ENCODE assay signal across 20 cellular contexts in the genomic region with DNA sequence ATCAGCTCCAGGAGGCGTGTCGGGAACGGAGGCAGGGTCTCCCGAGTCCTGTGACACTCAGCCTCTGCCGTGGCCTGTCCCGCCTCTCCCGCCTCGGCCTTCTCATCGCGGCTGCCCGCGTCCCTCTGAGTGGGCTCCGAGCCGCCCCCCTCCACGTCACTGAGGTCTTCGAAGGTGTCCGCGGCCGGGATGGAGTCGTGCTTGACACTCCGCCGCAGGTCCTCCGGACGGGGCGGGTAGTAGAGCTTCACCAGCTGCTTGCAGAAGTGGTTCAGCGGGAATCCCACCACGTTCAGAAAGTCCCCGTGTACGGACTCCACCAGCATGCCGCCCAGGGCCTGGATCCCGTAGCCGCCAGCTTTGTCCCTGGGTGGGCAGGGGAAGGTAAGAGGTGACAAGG. TPM values are rescaled to one million over a fixed set of nuclear protein-coding genes. Genes with fewer than 3 reads are reported as not detected.
DNase-seq lines count a peak whose midpoint lies in the region; ATAC-seq and TF ChIP-seq lines count a peak whose summit lies in the region.
"Had no signal": no experiment of that assay in that cellular context is flagged by ENCODE, and none has a peak within 500 bp of the region (broad histone marks: within the 10 kb centered on the region; RNA-seq: fewer than 3 reads in every experiment).

No MANE protein-coding gene starts in this region.

- intact Hi-C loops in activated CD4-positive, alpha-beta T cell treated with anti-CD3 and anti-CD28 coated beads for 36 hours (cut with DNase I, micrococcal nuclease) = no loop called here
- intact Hi-C loops in dorsolateral prefrontal cortex (cut with DNase I) (no loop called here), posterior vena cava (cut with DNase I) (no loop called here)

- no peak overlapping the region for H3K4me3 ChIP-seq in dorsolateral prefrontal cortex
- H3K4me3 ChIP-seq: HAP-1 had no signal

- peaks cover 13% of the 10 kb centered on the region for H3K9me3 Mint-ChIP-seq in activated CD4-positive, alpha-beta T cell treated with anti-CD3 and anti-CD28 coated beads for 36 hours (ENCODE audit: low read depth)

- H3K27me3 Mint-ChIP-seq in activated CD4-positive, alpha-beta T cell treated with anti-CD3 and anti-CD28 coated beads for 36 hours = no peaks in the 10 kb centered on the region

- no peak for ATAC-seq in activated CD4-positive, alpha-beta T cell treated with anti-CD3 and anti-CD28 coated beads for 36 hours
- ATAC-seq: PC-3 had no signal

- POLR2A ChIA-PET in activated CD4-positive, alpha-beta T cell treated with anti-CD3 and anti-CD28 coated beads for 36 hours (lab: Charles Lee) = no interaction called here

- H3K36me3 Mint-ChIP-seq in activated CD4-positive, alpha-beta T cell treated with anti-CD3 and anti-CD28 coated beads for 36 hours (ENCODE audit: low read depth) = peaks cover 38% of the 10 kb centered on the region

- H3K4me1 Mint-ChIP-seq in activated CD4-positive, alpha-beta T cell treated with anti-CD3 and anti-CD28 coated beads for 36 hours = no peaks in the 10 kb centered on the region
- H3K4me1 Mint-ChIP-seq: CD14-positive monocyte had no signal

- H3K27me3 ChIP-seq in dorsolateral prefrontal cortex = no peaks in the 10 kb centered on the region

- CTCF ChIA-PET in activated CD4-positive, alpha-beta T cell treated with anti-CD3 and anti-CD28 coated beads for 36 hours (lab: Charles Lee) = no interaction called here

- H3K27ac ChIP-seq in dorsolateral prefrontal cortex = no peak overlapping the region
- H3K27ac ChIP-seq: 22Rv1, RWPE1 had no signal

- peak; percentile 2 for DNase-seq in activated CD4-positive, alpha-beta T cell treated with anti-CD3 and anti-CD28 coated beads for 48 hours
- DNase-seq in activated CD4-positive, alpha-beta T cell treated with anti-CD3 and anti-CD28 coated beads for 36 hours = no peak
- DNase-seq in AG20443 (ENCODE audit: low spot score) (peak; percentile 3), dorsolateral prefrontal cortex (peak in 6 of 10 donors; percentile 7 to 38 (median 22)), posterior vena cava (ENCODE audit: low spot score) (peak; percentile 80), NCI-H1436 treated with DMSO at 0.1 percent for 48 hours (lab: John Stamatoyannopoulos, UW) (no peak), NCI-H345 treated with DMSO at 0.1 percent for 48 hours (lab: John Stamatoyannopoulos, UW; ENCODE audit: unreplicated experiment) (no peak), EL (no peak)
- DNase-seq: DMS 273 treated with DMSO at 0.1 percent for 48 hours, DND-41, IMR-90, NCI-H1417, NCI-H187 treated with DMSO at 0.1 percent for 48 hours, NCI-H2227 treated with DMSO at 0.1 percent for 48 hours, NCI-H524 treated with DMSO at 0.1 percent for 48 hours, PC-3 had no signal

- H3K4me3 Mint-ChIP-seq in activated CD4-positive, alpha-beta T cell treated with anti-CD3 and anti-CD28 coated beads for 36 hours = no peak overlapping the region
- H3K4me3 Mint-ChIP-seq: CD14-positive monocyte had no signal

- TF ChIP-seq CTCF in dorsolateral prefrontal cortex (IDR thresholded peaks at IDR 0.05 in 54 of 56, conservative IDR thresholded peaks at IDR 0.05 in 2 of 56; ENCODE audit: low read depth in 1 of 56, partially characterized antibody in 56 of 56) = no peak

- no peak overlapping the region for H3K27ac Mint-ChIP-seq in activated CD4-positive, alpha-beta T cell treated with anti-CD3 and anti-CD28 coated beads for 36 hours

RNA-seq across cellular contexts. Expression of a gene that starts 25.0 kb away (rescaled TPM):
- 10 to 100 TPM; 33.9 to 38.3 TPM for total RNA-seq in activated CD4-positive, alpha-beta T cell treated with anti-CD3 and anti-CD28 coated beads for 36 hours
- total RNA-seq in dorsolateral prefrontal cortex = 10 to 100 TPM; 15.8 to 57.3 (median 32.2) TPM
- 10 to 100 TPM; 28.2 to 29.7 TPM for total RNA-seq in posterior vena cava

RNA-seq across cellular contexts. Expression of a gene that starts 35.8 kb away (rescaled TPM):
- total RNA-seq in activated CD4-positive, alpha-beta T cell treated with anti-CD3 and anti-CD28 coated beads for 36 hours = 100 to 1,000 TPM; 396 to 456 TPM
- total RNA-seq in dorsolateral prefrontal cortex (100 to 1,000 TPM; 158 to 287 (median 202) TPM), posterior vena cava (100 to 1,000 TPM; 204 to 218 TPM)

Comparison
In these comparisons a context has a peak if more than half of its experiments do, and no peak if none do; other contexts are left out.
1. DNase-seq: peak in activated CD4-positive, alpha-beta T cell treated with anti-CD3 and anti-CD28 coated beads for 48 hours (single experiment), AG20443 (single experiment), dorsolateral prefrontal cortex (6 of 10) and posterior vena cava (single experiment); none in activated CD4-positive, alpha-beta T cell treated with anti-CD3 and anti-CD28 coated beads for 36 hours (single experiment), NCI-H1436 treated with DMSO at 0.1 percent for 48 hours (single experiment), NCI-H345 treated with DMSO at 0.1 percent for 48 hours (single experiment) and EL (single experiment).